ENCODE assay signal across 18 cellular contexts in the genomic region with DNA sequence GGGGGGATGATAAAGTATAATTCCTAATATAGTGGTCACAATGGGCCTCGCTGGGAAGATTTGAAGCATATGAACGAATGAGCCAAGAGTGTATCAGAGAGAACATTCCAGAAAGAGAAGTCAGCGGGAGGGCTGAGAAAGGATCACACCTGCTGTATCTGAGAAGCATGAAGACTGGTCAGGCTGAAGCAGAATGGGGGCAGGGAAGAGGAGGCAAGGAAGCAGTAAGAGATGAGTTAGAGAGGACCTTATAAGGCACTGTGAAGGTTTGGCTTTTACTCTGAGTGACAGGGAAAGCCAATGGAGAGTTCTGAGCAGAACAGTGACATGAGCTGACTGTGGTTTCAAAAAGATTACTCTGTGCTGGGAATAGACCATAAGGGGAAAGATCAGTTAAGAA.
A peak's percentile ranks its signal among the peaks of the same experiment; 100 is the strongest.
DNase-seq lines count a peak whose midpoint lies in the region; ATAC-seq and TF ChIP-seq lines count a peak whose summit lies in the region.
"Had no signal": no experiment of that assay in that cellular context is flagged by ENCODE, and none has a peak within 500 bp of the region (broad histone marks: within the 10 kb centered on the region; RNA-seq: fewer than 3 reads in every experiment).

No MANE protein-coding gene starts in this region.

- DNase-seq in HCEC 1CT (peak; percentile 76), WTC11 (ENCODE audit: low spot score) (no peak), foreskin keratinocyte (peak; percentile 74 to 90), renal cortical epithelial cell (ENCODE audit: low read depth) (peak; percentile 43)
- no peak for DNase-seq in central memory CD4-positive, alpha-beta T cell
- DNase-seq: activated CD4-positive, alpha-beta T cell treated with anti-CD3 and anti-CD28 coated beads, Interleukin-2, amount 50 U/mL, for 4 hours; activated naive CD4-positive, alpha-beta T cell treated with anti-CD3 and anti-CD28 coated beads, Interleukin-2, amount 50 U/mL, for 16 hours; activated T-cell treated with anti-CD3 and anti-CD28 coated beads, Interleukin-2, amount 50 U/mL, for 1 hour; esophagus squamous epithelium; GOT3; Kasumi-1; naive thymus-derived CD4-positive, alpha-beta T cell; NCI-H1417; NCI-H82; RPMI8226 had no signal

- no peaks in the 10 kb centered on the region for H3K27me3 ChIP-seq in foreskin keratinocyte
- H3K27me3 ChIP-seq: esophagus squamous epithelium had no signal

- CTCF ChIA-PET in WTC11 (lab: Charles Lee) = no interaction called here

- no peak overlapping the region for H3K27ac Mint-ChIP-seq in WTC11
- H3K27ac Mint-ChIP-seq: naive thymus-derived CD4-positive, alpha-beta T cell had no signal

- no peak overlapping the region for H3K27ac ChIP-seq in foreskin keratinocyte
- H3K27ac ChIP-seq: esophagus squamous epithelium, thoracic aorta had no signal

- TF ChIP-seq CTCF in WTC11 (IDR thresholded peaks at IDR 0.05) (no peak), foreskin keratinocyte (conservative IDR thresholded peaks at IDR 0.05) (no peak)

- POLR2A ChIA-PET in WTC11 (lab: Charles Lee) = no interaction called here

- ATAC-seq in WTC11 = peak; percentile 80
- peak; percentile 85 for ATAC-seq in foreskin keratinocyte
- no peak for ATAC-seq in GM18909 (IDR thresholded peaks at IDR 0.05; ENCODE audit: poor library complexity, unreplicated experiment)
- no peak for ATAC-seq in HG02623 (IDR thresholded peaks at IDR 0.05; ENCODE audit: unreplicated experiment)
- ATAC-seq: naive thymus-derived CD4-positive, alpha-beta T cell had no signal

- H3K4me1 Mint-ChIP-seq in WTC11 = peaks cover 31% of the 10 kb centered on the region
- H3K4me1 Mint-ChIP-seq: naive thymus-derived CD4-positive, alpha-beta T cell had no signal

- H3K36me3 Mint-ChIP-seq in WTC11 = no peaks in the 10 kb centered on the region
- H3K36me3 Mint-ChIP-seq: naive thymus-derived CD4-positive, alpha-beta T cell had no signal

- no peaks in the 10 kb centered on the region for H3K4me1 ChIP-seq in foreskin keratinocyte
- H3K4me1 ChIP-seq: esophagus squamous epithelium had no signal

- no peak overlapping the region for H3K4me3 Mint-ChIP-seq in WTC11
- H3K4me3 Mint-ChIP-seq: naive thymus-derived CD4-positive, alpha-beta T cell had no signal

- H3K9me3 Mint-ChIP-seq in WTC11 = no peaks in the 10 kb centered on the region
- H3K9me3 Mint-ChIP-seq: naive thymus-derived CD4-positive, alpha-beta T cell had no signal

- H3K27me3 Mint-ChIP-seq in WTC11 (ENCODE audit: low read depth) = no peaks in the 10 kb centered on the region

TF ChIP-seq in WTC11, 78 proteins besides CTCF, POLR2A, EP300 and RAD21:
- TF ChIP-seq JAZF1 (CRISPR knock-in tag; IDR thresholded peaks at IDR 0.05) = no peak

Comparison
In these comparisons a context has a peak if more than half of its experiments do, and no peak if none do; other contexts are left out.
1. DNase-seq: peak in HCEC 1CT (single experiment), foreskin keratinocyte (2 of 2) and renal cortical epithelial cell (single experiment); none in WTC11 (single experiment) and central memory CD4-positive, alpha-beta T cell (single experiment).
2. ATAC-seq: peak in WTC11 (single experiment) and foreskin keratinocyte (single experiment); none in GM18909 (single experiment) and HG02623 (single experiment).